In genomic region chr1:54487571-54488050, GRCh38 we compare ENCODE assay signal across 8 cellular contexts.
A peak's percentile ranks its signal among the peaks of the same experiment; 100 is the strongest.
DNase-seq lines count a peak whose midpoint lies in the region; ATAC-seq, FAIRE-seq and TF ChIP-seq lines count a peak whose summit lies in the region.

No MANE protein-coding gene starts in this region.

- H3K9me2 ChIP-seq in PC-9 (ENCODE audit: insufficient read depth) = no peaks in the 10 kb centered on the region

- H3K4me3 ChIP-seq in PC-9 (peak overlapping the region; percentile 64; the same call in 1 of the 2 replicates), endocrine pancreas (ENCODE audit: control insufficient read depth, insufficient read depth, low read length) (no peak overlapping the region)

- H2AFZ ChIP-seq in PC-9 = peak overlapping the region; percentile 71; the same call in 1 of the 2 replicates

- no peaks in the 10 kb centered on the region for H3K9me3 ChIP-seq in PC-9 (ENCODE audit: insufficient read depth, low read depth)
- H3K9me3 ChIP-seq in endocrine pancreas (ENCODE audit: control insufficient read depth, low read length) = no peaks in the 10 kb centered on the region

- ATAC-seq in GM19351 (IDR thresholded peaks at IDR 0.05; ENCODE audit: unreplicated experiment) (no peak), GM21360 (IDR thresholded peaks at IDR 0.05; ENCODE audit: unreplicated experiment) (no peak)

- H3K4me2 ChIP-seq in PC-9 = peak overlapping the region; percentile 99

- H3F3A ChIP-seq in PC-9 (ENCODE audit: insufficient read depth, low read depth) = no peaks in the 10 kb centered on the region

- H3K27me3 Mint-ChIP-seq in nephron (ENCODE audit: low read depth) = no peaks in the 10 kb centered on the region

- H3K4me3 Mint-ChIP-seq in nephron = peak overlapping the region; percentile 81 to 88 (median 85)

- H3K4me1 ChIP-seq in PC-9 (replicated peaks; ENCODE audit: insufficient read depth) = peaks cover 5% of the 10 kb centered on the region; the same call in 1 of the 2 replicates
- H3K4me1 ChIP-seq in endocrine pancreas (ENCODE audit: control insufficient read depth, insufficient read depth, low read length) = no peaks in the 10 kb centered on the region

- no peak overlapping the region for H3K27ac ChIP-seq in PC-9

- no peaks in the 10 kb centered on the region for H4K20me1 ChIP-seq in PC-9 (ENCODE audit: insufficient read depth)

- POLR2A ChIA-PET in PC-9 (lab: Charles Lee; ENCODE audit: unreplicated experiment) = no interaction called here

- H3K36me3 ChIP-seq in PC-9 (ENCODE audit: low read depth) = no peaks in the 10 kb centered on the region
- no peaks in the 10 kb centered on the region for H3K36me3 ChIP-seq in endocrine pancreas (ENCODE audit: control insufficient read depth, insufficient read depth, low read length)

- TF ChIP-seq CTCF in PC-9 (conservative IDR thresholded peaks at IDR 0.05) = no peak
- TF ChIP-seq CTCF in nephron (IDR thresholded peaks at IDR 0.05; ENCODE audit: unreplicated experiment in 3 of 3) = no peak

- FAIRE-seq in urothelium cell line (lab: Jason Lieb, UNC) = no peak

- H3K27me3 ChIP-seq in PC-9 (ENCODE audit: insufficient read depth, low read depth) (no peaks in the 10 kb centered on the region), endocrine pancreas (ENCODE audit: control insufficient read depth, insufficient read depth, low read length) (no peaks in the 10 kb centered on the region)

- peak overlapping the region; percentile 24 for H3K9ac ChIP-seq in endocrine pancreas (ENCODE audit: control insufficient read depth, insufficient read depth, low read length)

- DNase-seq in NCI-H1694 treated with DMSO at 0.1 percent for 48 hours (lab: John Stamatoyannopoulos, UW) (peak; percentile 81), NCI-H1694 (lab: John Stamatoyannopoulos, UW) (no peak), PC-9 (peak in 1 of 2 experiments; percentile 23), urothelium cell line (ENCODE audit: low spot score) (no peak)

- no TSS peak for BruUV-seq in PC-9 (replicated peaks; lab: Mats Ljungman, UMichigan)

- CTCF ChIA-PET in PC-9 (lab: Charles Lee) = interaction anchor here (0.5 to 0.6 kb wide), 3 partner anchors 44 to 103 kb away, joined by 3 to 14 read pairs (median 4); no protein-coding TSS in a partner anchor

- H3K9me3 Mint-ChIP-seq in nephron = no peaks in the 10 kb centered on the region

- intact Hi-C loops in PC-9 (cut with micrococcal nuclease; ENCODE audit: unreplicated experiment) = loop anchor here (1.0 to 5.0 kb wide), 9 partner anchors 55 to 435 kb away; partner anchors contain the start of genes CYB5RL, MRPL37, TCEANC2 and TMEM59

- peak overlapping the region; percentile 96 to 99 (median 98) for H3K27ac Mint-ChIP-seq in nephron

- H3K4me1 Mint-ChIP-seq in nephron = peaks cover 56% of the 10 kb centered on the region

- no peaks in the 10 kb centered on the region for H3K36me3 Mint-ChIP-seq in nephron (ENCODE audit: low read depth)

- no peaks in the 10 kb centered on the region for H3K79me2 ChIP-seq in PC-9 (ENCODE audit: low read depth)
